In the genomic region with DNA sequence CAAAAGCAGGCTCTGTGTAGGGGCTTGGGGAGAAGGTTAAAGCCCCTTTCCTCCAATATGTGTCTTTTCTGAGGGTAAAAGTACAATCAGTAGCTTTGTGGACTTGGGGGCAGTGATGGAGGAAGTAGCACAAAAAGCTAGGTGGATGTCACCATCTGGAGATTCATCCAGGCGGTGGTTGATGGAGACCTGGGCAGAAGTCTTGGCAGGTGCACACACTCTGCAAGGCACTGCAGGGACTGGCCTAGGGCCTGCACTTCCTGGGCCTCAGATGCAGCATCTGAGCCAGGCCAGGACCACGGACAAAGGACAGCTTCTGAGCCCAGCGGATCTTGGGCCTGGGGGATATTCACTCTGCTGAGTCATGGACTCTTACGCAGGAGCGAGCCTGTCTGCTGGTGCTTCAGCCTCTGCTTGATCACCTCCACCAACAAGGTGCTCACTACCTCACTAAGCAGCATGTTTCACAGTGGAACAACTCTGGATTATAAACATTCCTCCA, we compare ENCODE assay signal across 1 cellular context.
TF ChIP-seq lines count a peak whose summit lies in the region.

No MANE protein-coding gene starts in this region.

TF ChIP-seq in K562, 482 proteins besides CTCF, POLR2A, EP300 and RAD21 (continued from another document):
- TF ChIP-seq, protein P1, sequence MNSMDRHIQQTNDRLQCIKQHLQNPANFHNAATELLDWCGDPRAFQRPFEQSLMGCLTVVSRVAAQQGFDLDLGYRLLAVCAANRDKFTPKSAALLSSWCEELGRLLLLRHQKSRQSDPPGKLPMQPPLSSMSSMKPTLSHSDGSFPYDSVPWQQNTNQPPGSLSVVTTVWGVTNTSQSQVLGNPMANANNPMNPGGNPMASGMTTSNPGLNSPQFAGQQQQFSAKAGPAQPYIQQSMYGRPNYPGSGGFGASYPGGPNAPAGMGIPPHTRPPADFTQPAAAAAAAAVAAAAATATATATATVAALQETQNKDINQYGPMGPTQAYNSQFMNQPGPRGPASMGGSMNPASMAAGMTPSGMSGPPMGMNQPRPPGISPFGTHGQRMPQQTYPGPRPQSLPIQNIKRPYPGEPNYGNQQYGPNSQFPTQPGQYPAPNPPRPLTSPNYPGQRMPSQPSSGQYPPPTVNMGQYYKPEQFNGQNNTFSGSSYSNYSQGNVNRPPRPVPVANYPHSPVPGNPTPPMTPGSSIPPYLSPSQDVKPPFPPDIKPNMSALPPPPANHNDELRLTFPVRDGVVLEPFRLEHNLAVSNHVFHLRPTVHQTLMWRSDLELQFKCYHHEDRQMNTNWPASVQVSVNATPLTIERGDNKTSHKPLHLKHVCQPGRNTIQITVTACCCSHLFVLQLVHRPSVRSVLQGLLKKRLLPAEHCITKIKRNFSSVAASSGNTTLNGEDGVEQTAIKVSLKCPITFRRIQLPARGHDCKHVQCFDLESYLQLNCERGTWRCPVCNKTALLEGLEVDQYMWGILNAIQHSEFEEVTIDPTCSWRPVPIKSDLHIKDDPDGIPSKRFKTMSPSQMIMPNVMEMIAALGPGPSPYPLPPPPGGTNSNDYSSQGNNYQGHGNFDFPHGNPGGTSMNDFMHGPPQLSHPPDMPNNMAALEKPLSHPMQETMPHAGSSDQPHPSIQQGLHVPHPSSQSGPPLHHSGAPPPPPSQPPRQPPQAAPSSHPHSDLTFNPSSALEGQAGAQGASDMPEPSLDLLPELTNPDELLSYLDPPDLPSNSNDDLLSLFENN (IDR thresholded peaks at IDR 0.05; ENCODE audit: low read depth in 2 of 2, low read length in 2 of 2) = no peak
- TF ChIP-seq MTA3 (IDR thresholded peaks at IDR 0.05; ENCODE audit: borderline replicate concordance) = no peak
